8 cellular contexts compared by ENCODE assay signal in genomic region chr21:39349211-39350093, GRCh38. TPM values are rescaled to one million over a fixed set of nuclear protein-coding genes. Genes with fewer than 3 reads are reported as not detected.
A peak's percentile ranks its signal among the peaks of the same experiment; 100 is the strongest.
DNase-seq lines count a peak whose midpoint lies in the region; ATAC-seq, FAIRE-seq and TF ChIP-seq lines count a peak whose summit lies in the region.

No MANE protein-coding gene starts in this region.

- H3K9me3 ChIP-seq in adipocyte (ENCODE audit: control insufficient read depth, low read length) = no peaks in the 10 kb centered on the region
- H3K9me3 ChIP-seq in heart left ventricle = peaks cover 0 to 5% (median 0%) of the 10 kb centered on the region in 12 donors

- H3K4me3 Mint-ChIP-seq in type B pancreatic cell = peak overlapping the region; percentile 96

- H3K27me3 ChIP-seq in adipocyte (replicated peaks; ENCODE audit: control insufficient read depth, insufficient read depth, low read length) = no peaks in the 10 kb centered on the region
- H3K27me3 ChIP-seq in heart left ventricle = no peaks in the 10 kb centered on the region

- peak; percentile 90 for ATAC-seq in HG02798 (IDR thresholded peaks at IDR 0.05; ENCODE audit: poor library complexity, unreplicated experiment)
- peak; percentile 95 to 97 (median 97) for ATAC-seq in heart left ventricle

- peaks cover 22% of the 10 kb centered on the region for H3K4me1 ChIP-seq in adipocyte (ENCODE audit: control insufficient read depth, insufficient read depth, low read length)
- peaks cover 0 to 39% (median 24%) of the 10 kb centered on the region in 12 donors for H3K4me1 ChIP-seq in heart left ventricle

- H3K4me1 Mint-ChIP-seq in type B pancreatic cell (ENCODE audit: unreplicated experiment) = peaks cover 26% of the 10 kb centered on the region

- H3K9me3 Mint-ChIP-seq in type B pancreatic cell = no peaks in the 10 kb centered on the region

- TF ChIP-seq CTCF in heart left ventricle (IDR thresholded peaks at IDR 0.05) (no peak), type B pancreatic cell (conservative IDR thresholded peaks at IDR 0.05) (no peak)

- intact Hi-C loops in heart left ventricle (cut with DNase I) = loop anchor here (1.0 to 5.0 kb wide), 8 partner anchors 29 to 43 kb away; partner anchors contain the start of gene BRWD1 (in 5 of the 10)

- DNase-seq in GM12891 (ENCODE audit: insufficient read length, low spot score) = peak; percentile 87
- peak; percentile 91 for DNase-seq in NCI-H1417 treated with DMSO at 0.1 percent for 48 hours (lab: John Stamatoyannopoulos, UW)
- DNase-seq in SW 1271 (lab: John Stamatoyannopoulos, UW) = peak; percentile 89 to 90
- peak; percentile 98 for DNase-seq in adipocyte (ENCODE audit: low read depth)
- peak; percentile 96 to 97 (median 97) for DNase-seq in heart left ventricle
- peak; percentile 95 for DNase-seq in pons (ENCODE audit: low spot score)
- DNase-seq in type B pancreatic cell (ENCODE audit: extremely low spot score, unreplicated experiment) = peak; percentile 98

- peaks cover 20% of the 10 kb centered on the region for H3K36me3 ChIP-seq in adipocyte (ENCODE audit: control insufficient read depth, insufficient read depth, low read length, severe bottlenecking)
- H3K36me3 ChIP-seq in heart left ventricle = peaks cover 0 to 24% (median 14%) of the 10 kb centered on the region in 9 donors

- FAIRE-seq in GM12891 (lab: Jason Lieb, UNC) = peak; percentile 95

- H3K27ac ChIP-seq in heart left ventricle = peak overlapping the region; percentile 86 to 97 (median 93)

- H3K36me3 Mint-ChIP-seq in type B pancreatic cell = peaks cover 30% of the 10 kb centered on the region

- peak overlapping the region; percentile 99 for H3K27ac Mint-ChIP-seq in type B pancreatic cell

- 9 to 16% (median 13%) methylated on average over 41 to 56 of the region's 56 CpGs for WGBS in heart left ventricle, 4 donors

- H3K4me3 ChIP-seq in adipocyte (ENCODE audit: low read length) = peak overlapping the region; percentile 88
- H3K4me3 ChIP-seq in heart left ventricle = peak overlapping the region; percentile 62 to 93 (median 80)

- H3K27me3 Mint-ChIP-seq in type B pancreatic cell = no peaks in the 10 kb centered on the region

- H3K9ac ChIP-seq in adipocyte (ENCODE audit: low read length) = peak overlapping the region; percentile 82

- peak; percentile 93 for TF ChIP-seq POLR2A in GM12891 (IDR thresholded peaks at IDR 0.05; ENCODE audit: low read depth, low read length)
- peak in 1 of 2 donors; percentile 33 for TF ChIP-seq POLR2A in heart left ventricle (IDR thresholded peaks at IDR 0.05)

TF ChIP-seq in GM12891, 5 proteins besides CTCF, POLR2A, EP300 and RAD21:
- TF ChIP-seq SPI1 (IDR thresholded peaks at IDR 0.05; ENCODE audit: low read depth, low read length) = peak; percentile 33; the same call in 1 of the 2 replicates
- no peak for TF ChIP-seq PAX5 (IDR thresholded peaks at IDR 0.05; ENCODE audit: insufficient read depth, low read length, severe bottlenecking)
- peak; percentile 55; the same call in 1 of the 2 replicates for TF ChIP-seq TAF1 (IDR thresholded peaks at IDR 0.05; ENCODE audit: low read depth, low read length)
- no peak for TF ChIP-seq POU2F2 (IDR thresholded peaks at IDR 0.05; ENCODE audit: low read depth, low read length)
- peak; percentile 89 for TF ChIP-seq POLR2AphosphoS5 (IDR thresholded peaks at IDR 0.05; ENCODE audit: low read depth, low read length)

RNA-seq across cellular contexts. Expression of gene HMGN1, which starts 0.6 kb away (rescaled TPM):
- polyA plus RNA-seq in GM12891 (2012; ENCODE audit: low read depth, missing spikeins) = 242 TPM
- total RNA-seq in heart left ventricle (100 to 1,000 TPM in 1 of 9 donors, 10 to 100 TPM in 8; 35.9 to 108 (median 55.5) TPM), type B pancreatic cell (ENCODE audit: low replicate concordance) (466 and 479 TPM in 2 replicates)
- polyA plus RNA-seq in heart left ventricle = 10 to 100 TPM; 37.0 to 39.0 TPM

RNA-seq across cellular contexts. Expression of gene BRWD1, which starts 36.0 kb away (rescaled TPM):
- polyA plus RNA-seq in GM12891 (2012; ENCODE audit: low read depth, missing spikeins) = 5.2 TPM
- total RNA-seq in heart left ventricle (10 to 100 TPM; 29.0 to 44.5 (median 33.1) TPM), type B pancreatic cell (ENCODE audit: low replicate concordance) (44.7 and 48.0 TPM in 2 replicates)
- 10 to 100 TPM in 1 of 2 donors, 1 to 10 TPM in 1; 9.7 to 13.4 TPM for polyA plus RNA-seq in heart left ventricle

Comparison
In these comparisons a context has a peak if more than half of its experiments do, and no peak if none do; other contexts are left out.
1. Peak in every context shown above with its lines: DNase-seq, ATAC-seq, H3K4me3 ChIP-seq and H3K27ac ChIP-seq.